ENCODE assay signal across 17 cellular contexts in the genomic region with DNA sequence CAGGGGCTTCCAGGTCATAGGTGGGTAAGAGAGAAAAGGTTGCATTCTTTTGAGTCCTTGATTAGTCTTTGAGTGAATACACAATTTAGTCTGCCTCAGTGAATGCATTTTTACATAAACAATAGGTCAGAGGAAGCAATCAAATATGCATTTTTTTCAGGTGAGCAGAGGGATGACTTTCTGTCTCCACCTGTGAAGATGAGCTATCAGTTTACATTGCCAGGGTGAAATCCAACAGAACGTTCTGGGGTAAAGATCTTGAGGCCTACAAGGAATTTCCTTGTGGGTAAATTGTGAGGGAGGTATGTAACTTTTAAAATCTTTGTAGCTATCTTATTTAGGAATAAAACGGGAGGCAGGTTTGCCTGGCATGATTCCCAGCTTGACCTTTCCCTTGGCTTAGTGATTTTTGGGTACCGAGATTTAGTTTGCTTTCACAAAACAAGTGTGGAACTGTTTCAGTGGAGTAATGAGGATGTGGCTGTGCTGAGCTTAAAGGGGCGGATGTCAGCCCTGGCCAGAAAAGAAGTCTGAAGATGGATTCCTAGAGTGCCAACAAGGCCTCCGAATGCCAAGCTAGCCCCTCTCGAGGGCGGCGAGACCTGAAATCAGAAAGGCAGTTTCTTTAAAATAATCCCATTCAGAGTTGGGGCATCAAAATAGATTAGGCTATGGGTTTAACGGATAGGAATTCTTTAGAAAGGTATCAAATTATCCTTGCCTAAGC. TPM values are rescaled to one million over a fixed set of nuclear protein-coding genes. Genes with fewer than 3 reads are reported as not detected.
DNase-seq lines count a peak whose midpoint lies in the region; ATAC-seq and TF ChIP-seq lines count a peak whose summit lies in the region.
"Had no signal": no experiment of that assay in that cellular context is flagged by ENCODE, and none has a peak within 500 bp of the region (broad histone marks: within the 10 kb centered on the region; RNA-seq: fewer than 3 reads in every experiment).

No MANE protein-coding gene starts in this region.

- no TSS peak for BruUV-seq in PC-9 (replicated peaks; lab: Mats Ljungman, UMichigan)

- intact Hi-C loops in PC-9 (cut with micrococcal nuclease; ENCODE audit: unreplicated experiment) = loop anchor here (5.0 kb wide), 1 partner anchor 498 kb away; no protein-coding TSS in a partner anchor
- intact Hi-C loops in psoas muscle (cut with DNase I) = no loop called here

- no peak for TF ChIP-seq CTCF in PC-9 (conservative IDR thresholded peaks at IDR 0.05)
- no peak for TF ChIP-seq CTCF in psoas muscle (IDR thresholded peaks at IDR 0.05)
- TF ChIP-seq CTCF in BE2C (IDR thresholded peaks at IDR 0.05; ENCODE audit: low read depth, low read length) = no peak

- H3K9me2 ChIP-seq in PC-9 (ENCODE audit: insufficient read depth) = no peaks in the 10 kb centered on the region

- no peak overlapping the region for H2AFZ ChIP-seq in PC-9

- H3F3A ChIP-seq in PC-9 (ENCODE audit: insufficient read depth, low read depth) = peaks cover 31% of the 10 kb centered on the region; the same call in 1 of the 2 replicates

- 45 to 57% (median 55%) methylated on average over 9 of the region's 9 CpGs for WGBS in psoas muscle, 3 donors

- H3K4me1 Mint-ChIP-seq in central memory CD8-positive, alpha-beta T cell = peaks cover 76% of the 10 kb centered on the region

- no peaks in the 10 kb centered on the region for H3K9me3 ChIP-seq in PC-9 (ENCODE audit: insufficient read depth, low read depth)
- no peaks in the 10 kb centered on the region for H3K9me3 ChIP-seq in psoas muscle
- no peaks in the 10 kb centered on the region for H3K9me3 ChIP-seq in BE2C
- H3K9me3 ChIP-seq: transverse colon had no signal

- no peaks in the 10 kb centered on the region for H3K79me2 ChIP-seq in PC-9 (ENCODE audit: low read depth)

- H3K27me3 ChIP-seq in PC-9 (ENCODE audit: insufficient read depth, low read depth) (no peaks in the 10 kb centered on the region), psoas muscle (ENCODE audit: insufficient read depth in 3 of 3, low read length in 2 of 3) (no peaks in the 10 kb centered on the region), BE2C (no peaks in the 10 kb centered on the region)
- H3K27me3 ChIP-seq: transverse colon had no signal

- H3K27ac Mint-ChIP-seq in central memory CD8-positive, alpha-beta T cell (ENCODE audit: low read depth) = peak overlapping the region; percentile 76
- H3K27ac Mint-ChIP-seq: HFFc6 had no signal

- CTCF ChIA-PET in PC-9 (lab: Charles Lee) = interaction anchor here (0.5 to 1.6 kb wide), 2 partner anchors 9 to 70 kb away, joined by 3 to 5 read pairs; no protein-coding TSS in a partner anchor

- ATAC-seq in central memory CD8-positive, alpha-beta T cell (replicated peaks; ENCODE audit: extremely low read depth, poor library complexity, severe bottlenecking) = no peak
- ATAC-seq in psoas muscle = no peak

- H3K4me3 ChIP-seq in PC-9 = no peak overlapping the region
- no peak overlapping the region for H3K4me3 ChIP-seq in psoas muscle
- no peak overlapping the region for H3K4me3 ChIP-seq in BE2C (ENCODE audit: low read depth, low read length)
- H3K4me3 ChIP-seq: transverse colon had no signal

- H3K4me3 Mint-ChIP-seq in central memory CD8-positive, alpha-beta T cell = no peak overlapping the region
- H3K4me3 Mint-ChIP-seq: HFFc6, neural crest cell had no signal

- peak; percentile 32 for DNase-seq in NCI-H2171 treated with DMSO at 0.1 percent for 48 hours (lab: John Stamatoyannopoulos, UW)
- no peak for DNase-seq in NCI-H2171 (lab: John Stamatoyannopoulos, UW)
- peak in 1 of 2 experiments; percentile 73 for DNase-seq in PC-9
- DNase-seq in central memory CD8-positive, alpha-beta T cell (ENCODE audit: low spot score in 2 of 2) = no peak
- DNase-seq in psoas muscle = no peak
- no peak for DNase-seq in cortex of kidney (lab: John Stamatoyannopoulos, UW)
- DNase-seq in activated gamma-delta T cell (lab: John Stamatoyannopoulos, UW) = no peak
- no peak for DNase-seq in BE2C
- DNase-seq: 8988T; activated CD4-positive, alpha-beta T cell treated with anti-CD3 and anti-CD28 coated beads for 1 hour; HFFc6; kidney glomerular epithelial cell; NCI-H1105; NCI-H748 treated with DMSO at 0.1 percent for 48 hours; SHP77 treated with DMSO at 0.1 percent for 48 hours; transverse colon had no signal

- peaks cover 6% of the 10 kb centered on the region for H3K36me3 Mint-ChIP-seq in central memory CD8-positive, alpha-beta T cell (ENCODE audit: insufficient read depth)

- H3K36me3 ChIP-seq in PC-9 (ENCODE audit: low read depth) (no peaks in the 10 kb centered on the region), psoas muscle (ENCODE audit: insufficient read depth in 1 of 2, low read depth in 1 of 2) (no peaks in the 10 kb centered on the region), BE2C (no peaks in the 10 kb centered on the region)
- H3K36me3 ChIP-seq: transverse colon had no signal

- no peaks in the 10 kb centered on the region for H3K27me3 Mint-ChIP-seq in central memory CD8-positive, alpha-beta T cell

- peaks cover 48% of the 10 kb centered on the region for H3K4me1 ChIP-seq in PC-9 (replicated peaks; ENCODE audit: insufficient read depth)
- peaks cover 66% of the 10 kb centered on the region for H3K4me1 ChIP-seq in psoas muscle
- 0 out of 2 replicates have a peak, but pooled peaks cover 2% of the 10 kb centered on the region for H3K4me1 ChIP-seq in BE2C

- POLR2A ChIA-PET in PC-9 (lab: Charles Lee; ENCODE audit: unreplicated experiment) = no interaction called here

- H3K27ac ChIP-seq in PC-9 (peak overlapping the region; percentile 66), psoas muscle (peak overlapping the region; percentile 50)

- no peaks in the 10 kb centered on the region for H4K20me1 ChIP-seq in PC-9 (ENCODE audit: insufficient read depth)

- H3K4me2 ChIP-seq in PC-9 = peak overlapping the region; percentile 48

- H3K9me3 Mint-ChIP-seq in central memory CD8-positive, alpha-beta T cell = no peaks in the 10 kb centered on the region
- H3K9me3 Mint-ChIP-seq: HFFc6, neural crest cell had no signal

RNA-seq across cellular contexts. Expression of gene TMEM131L, which starts 29.5 kb away (rescaled TPM):
- 3.8 and 6.0 TPM in 2 replicates for total RNA-seq in PC-9 (2021)
- 10 to 100 TPM in 2 of 4 donors, 1 to 10 TPM in 2; 6.9 to 21.2 (median 11.5) TPM for total RNA-seq in psoas muscle
- polyA plus RNA-seq in psoas muscle = 1 to 10 TPM; 2.1 to 6.7 (median 3.3) TPM
- polyA plus RNA-seq in BE2C (2012; ENCODE audit: insufficient read depth, insufficient read length, low read depth) = 6.5 TPM
